ENCODE assay signal across 1 cellular context in genomic region chr13:29923554-29924481, GRCh38.
TF ChIP-seq lines count a peak whose summit lies in the region.

No MANE protein-coding gene starts in this region.

TF ChIP-seq in K562, 482 proteins besides CTCF, POLR2A, EP300 and RAD21 (continued from another document and continues in another):
- TF ChIP-seq, protein P1, sequence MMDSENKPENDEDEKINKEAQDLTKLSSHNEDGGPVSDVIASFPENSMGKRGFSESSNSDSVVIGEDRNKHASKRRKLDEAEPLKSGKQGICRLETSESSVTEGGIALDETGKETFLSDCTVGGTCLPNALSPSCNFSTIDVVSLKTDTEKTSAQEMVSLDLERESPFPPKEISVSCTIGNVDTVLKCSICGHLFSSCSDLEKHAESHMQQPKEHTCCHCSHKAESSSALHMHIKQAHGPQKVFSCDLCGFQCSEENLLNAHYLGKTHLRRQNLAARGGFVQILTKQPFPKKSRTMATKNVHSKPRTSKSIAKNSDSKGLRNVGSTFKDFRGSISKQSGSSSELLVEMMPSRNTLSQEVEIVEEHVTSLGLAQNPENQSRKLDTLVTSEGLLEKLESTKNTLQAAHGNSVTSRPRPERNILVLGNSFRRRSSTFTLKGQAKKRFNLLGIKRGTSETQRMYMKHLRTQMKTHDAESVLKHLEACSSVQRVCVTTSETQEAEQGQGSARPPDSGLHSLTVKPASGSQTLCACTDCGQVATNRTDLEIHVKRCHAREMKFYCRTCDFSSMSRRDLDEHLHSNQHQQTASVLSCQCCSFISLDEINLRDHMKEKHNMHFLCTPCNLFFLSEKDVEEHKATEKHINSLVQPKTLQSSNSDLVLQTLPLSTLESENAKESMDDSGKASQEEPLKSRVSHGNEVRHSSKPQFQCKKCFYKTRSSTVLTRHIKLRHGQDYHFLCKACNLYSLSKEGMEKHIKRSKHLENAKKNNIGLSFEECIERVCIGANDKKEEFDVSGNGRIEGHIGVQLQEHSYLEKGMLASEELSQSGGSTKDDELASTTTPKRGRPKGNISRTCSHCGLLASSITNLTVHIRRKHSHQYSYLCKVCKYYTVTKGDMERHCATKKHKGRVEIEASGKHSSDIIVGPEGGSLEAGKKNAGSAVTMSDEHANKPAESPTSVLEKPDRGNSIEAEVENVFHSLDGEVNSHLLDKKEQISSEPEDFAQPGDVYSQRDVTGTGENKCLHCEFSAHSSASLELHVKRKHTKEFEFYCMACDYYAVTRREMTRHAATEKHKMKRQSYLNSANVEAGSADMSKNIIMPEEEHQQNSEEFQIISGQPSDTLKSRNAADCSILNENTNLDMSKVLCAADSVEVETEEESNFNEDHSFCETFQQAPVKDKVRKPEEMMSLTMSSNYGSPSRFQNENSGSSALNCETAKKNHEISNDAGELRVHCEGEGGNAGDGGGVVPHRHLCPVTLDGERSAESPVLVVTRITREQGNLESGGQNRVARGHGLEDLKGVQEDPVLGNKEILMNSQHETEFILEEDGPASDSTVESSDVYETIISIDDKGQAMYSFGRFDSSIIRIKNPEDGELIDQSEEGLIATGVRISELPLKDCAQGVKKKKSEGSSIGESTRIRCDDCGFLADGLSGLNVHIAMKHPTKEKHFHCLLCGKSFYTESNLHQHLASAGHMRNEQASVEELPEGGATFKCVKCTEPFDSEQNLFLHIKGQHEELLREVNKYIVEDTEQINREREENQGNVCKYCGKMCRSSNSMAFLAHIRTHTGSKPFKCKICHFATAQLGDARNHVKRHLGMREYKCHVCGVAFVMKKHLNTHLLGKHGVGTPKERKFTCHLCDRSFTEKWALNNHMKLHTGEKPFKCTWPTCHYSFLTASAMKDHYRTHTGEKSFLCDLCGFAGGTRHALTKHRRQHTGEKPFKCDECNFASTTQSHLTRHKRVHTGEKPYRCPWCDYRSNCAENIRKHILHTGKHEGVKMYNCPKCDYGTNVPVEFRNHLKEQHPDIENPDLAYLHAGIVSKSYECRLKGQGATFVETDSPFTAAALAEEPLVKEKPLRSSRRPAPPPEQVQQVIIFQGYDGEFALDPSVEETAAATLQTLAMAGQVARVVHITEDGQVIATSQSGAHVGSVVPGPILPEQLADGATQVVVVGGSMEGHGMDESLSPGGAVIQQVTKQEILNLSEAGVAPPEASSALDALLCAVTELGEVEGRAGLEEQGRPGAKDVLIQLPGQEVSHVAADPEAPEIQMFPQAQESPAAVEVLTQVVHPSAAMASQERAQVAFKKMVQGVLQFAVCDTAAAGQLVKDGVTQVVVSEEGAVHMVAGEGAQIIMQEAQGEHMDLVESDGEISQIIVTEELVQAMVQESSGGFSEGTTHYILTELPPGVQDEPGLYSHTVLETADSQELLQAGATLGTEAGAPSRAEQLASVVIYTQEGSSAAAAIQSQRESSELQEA (IDR thresholded peaks at IDR 0.05; ENCODE audit: low read depth), result no peak
- TF ChIP-seq RUNX1 (IDR thresholded peaks at IDR 0.05; ENCODE audit: low read depth) (no peak), GTF2E2 (tag; IDR thresholded peaks at IDR 0.05) (no peak), ZNF583 (CRISPR knock-in tag; IDR thresholded peaks at IDR 0.05) (no peak), HNRNPK (IDR thresholded peaks at IDR 0.05; ENCODE audit: low read depth, low read length, poor library complexity, severe bottlenecking) (no peak), STAT5A (IDR thresholded peaks at IDR 0.05; ENCODE audit: borderline replicate concordance, low read length) (no peak), SMAD4 (CRISPR knock-in tag; conservative IDR thresholded peaks at IDR 0.05) (no peak), SMAD1 (IDR thresholded peaks at IDR 0.05; ENCODE audit: low read depth, low read length, partially characterized antibody) (no peak), PREB (CRISPR knock-in tag; IDR thresholded peaks at IDR 0.05) (no peak), RHOXF2B (CRISPR knock-in tag; conservative IDR thresholded peaks at IDR 0.05) (no peak), LEF1 (IDR thresholded peaks at IDR 0.05) (no peak), NFATC3 (IDR thresholded peaks at IDR 0.05) (no peak), CEBPB (tag; IDR thresholded peaks at IDR 0.05) (no peak), PCBP2 (IDR thresholded peaks at IDR 0.05; ENCODE audit: low read depth, low read length, poor library complexity, severe bottlenecking) (no peak), MYBL2 (IDR thresholded peaks at IDR 0.05; ENCODE audit: low read depth) (no peak), MYBL2 (CRISPR knock-in tag; IDR thresholded peaks at IDR 0.05; ENCODE audit: borderline replicate concordance) (no peak), RFX1 (IDR thresholded peaks at IDR 0.05) (no peak), PCBP1 (IDR thresholded peaks at IDR 0.05; ENCODE audit: low read depth, low read length, poor library complexity, severe bottlenecking) (no peak), ZNF408 (CRISPR knock-in tag; IDR thresholded peaks at IDR 0.05; ENCODE audit: low read depth) (no peak), FOXK1 (CRISPR knock-in tag; IDR thresholded peaks at IDR 0.05; ENCODE audit: borderline replicate concordance) (no peak), NR2C2 (CRISPR knock-in tag; IDR thresholded peaks at IDR 0.05) (no peak), NR2C2 (tag; IDR thresholded peaks at IDR 0.05) (no peak), SMARCE1 (IDR thresholded peaks at IDR 0.05) (no peak), ZNF384 (IDR thresholded peaks at IDR 0.05; ENCODE audit: low read depth, low read length) (no peak), ZNF395 (CRISPR knock-in tag; IDR thresholded peaks at IDR 0.05) (no peak), ZNF717 (CRISPR knock-in tag; IDR thresholded peaks at IDR 0.05) (no peak), BDP1 (IDR thresholded peaks at IDR 0.05; ENCODE audit: insufficient read depth, insufficient read length) (no peak), HNRNPUL1 (IDR thresholded peaks at IDR 0.05; ENCODE audit: low read length) (no peak), KLF1 (tag; IDR thresholded peaks at IDR 0.05) (no peak), ZNF644 (tag; IDR thresholded peaks at IDR 0.05; ENCODE audit: low read depth) (no peak), PYGO2 (tag; IDR thresholded peaks at IDR 0.05) (no peak), ZBED1 (IDR thresholded peaks at IDR 0.05) (no peak)
- TF ChIP-seq, protein P2, sequence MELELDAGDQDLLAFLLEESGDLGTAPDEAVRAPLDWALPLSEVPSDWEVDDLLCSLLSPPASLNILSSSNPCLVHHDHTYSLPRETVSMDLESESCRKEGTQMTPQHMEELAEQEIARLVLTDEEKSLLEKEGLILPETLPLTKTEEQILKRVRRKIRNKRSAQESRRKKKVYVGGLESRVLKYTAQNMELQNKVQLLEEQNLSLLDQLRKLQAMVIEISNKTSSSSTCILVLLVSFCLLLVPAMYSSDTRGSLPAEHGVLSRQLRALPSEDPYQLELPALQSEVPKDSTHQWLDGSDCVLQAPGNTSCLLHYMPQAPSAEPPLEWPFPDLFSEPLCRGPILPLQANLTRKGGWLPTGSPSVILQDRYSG (tag; conservative IDR thresholded peaks at IDR 0.05; ENCODE audit: low read depth), result no peak
- TF ChIP-seq, protein P3, sequence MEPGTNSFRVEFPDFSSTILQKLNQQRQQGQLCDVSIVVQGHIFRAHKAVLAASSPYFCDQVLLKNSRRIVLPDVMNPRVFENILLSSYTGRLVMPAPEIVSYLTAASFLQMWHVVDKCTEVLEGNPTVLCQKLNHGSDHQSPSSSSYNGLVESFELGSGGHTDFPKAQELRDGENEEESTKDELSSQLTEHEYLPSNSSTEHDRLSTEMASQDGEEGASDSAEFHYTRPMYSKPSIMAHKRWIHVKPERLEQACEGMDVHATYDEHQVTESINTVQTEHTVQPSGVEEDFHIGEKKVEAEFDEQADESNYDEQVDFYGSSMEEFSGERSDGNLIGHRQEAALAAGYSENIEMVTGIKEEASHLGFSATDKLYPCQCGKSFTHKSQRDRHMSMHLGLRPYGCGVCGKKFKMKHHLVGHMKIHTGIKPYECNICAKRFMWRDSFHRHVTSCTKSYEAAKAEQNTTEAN (CRISPR knock-in tag; IDR thresholded peaks at IDR 0.05), result no peak
- TF ChIP-seq, protein P4, sequence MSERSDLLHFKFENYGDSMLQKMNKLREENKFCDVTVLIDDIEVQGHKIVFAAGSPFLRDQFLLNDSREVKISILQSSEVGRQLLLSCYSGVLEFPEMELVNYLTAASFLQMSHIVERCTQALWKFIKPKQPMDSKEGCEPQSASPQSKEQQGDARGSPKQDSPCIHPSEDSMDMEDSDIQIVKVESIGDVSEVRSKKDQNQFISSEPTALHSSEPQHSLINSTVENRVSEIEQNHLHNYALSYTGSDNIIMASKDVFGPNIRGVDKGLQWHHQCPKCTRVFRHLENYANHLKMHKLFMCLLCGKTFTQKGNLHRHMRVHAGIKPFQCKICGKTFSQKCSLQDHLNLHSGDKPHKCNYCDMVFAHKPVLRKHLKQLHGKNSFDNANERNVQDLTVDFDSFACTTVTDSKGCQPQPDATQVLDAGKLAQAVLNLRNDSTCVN (CRISPR knock-in tag; IDR thresholded peaks at IDR 0.05), result no peak
- TF ChIP-seq, protein P5, sequence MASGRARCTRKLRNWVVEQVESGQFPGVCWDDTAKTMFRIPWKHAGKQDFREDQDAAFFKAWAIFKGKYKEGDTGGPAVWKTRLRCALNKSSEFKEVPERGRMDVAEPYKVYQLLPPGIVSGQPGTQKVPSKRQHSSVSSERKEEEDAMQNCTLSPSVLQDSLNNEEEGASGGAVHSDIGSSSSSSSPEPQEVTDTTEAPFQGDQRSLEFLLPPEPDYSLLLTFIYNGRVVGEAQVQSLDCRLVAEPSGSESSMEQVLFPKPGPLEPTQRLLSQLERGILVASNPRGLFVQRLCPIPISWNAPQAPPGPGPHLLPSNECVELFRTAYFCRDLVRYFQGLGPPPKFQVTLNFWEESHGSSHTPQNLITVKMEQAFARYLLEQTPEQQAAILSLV (tag; IDR thresholded peaks at IDR 0.05), result no peak
- TF ChIP-seq, protein P6, sequence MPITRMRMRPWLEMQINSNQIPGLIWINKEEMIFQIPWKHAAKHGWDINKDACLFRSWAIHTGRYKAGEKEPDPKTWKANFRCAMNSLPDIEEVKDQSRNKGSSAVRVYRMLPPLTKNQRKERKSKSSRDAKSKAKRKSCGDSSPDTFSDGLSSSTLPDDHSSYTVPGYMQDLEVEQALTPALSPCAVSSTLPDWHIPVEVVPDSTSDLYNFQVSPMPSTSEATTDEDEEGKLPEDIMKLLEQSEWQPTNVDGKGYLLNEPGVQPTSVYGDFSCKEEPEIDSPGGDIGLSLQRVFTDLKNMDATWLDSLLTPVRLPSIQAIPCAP (CRISPR knock-in tag; IDR thresholded peaks at IDR 0.05; ENCODE audit: borderline replicate concordance), result no peak
- TF ChIP-seq, protein P7, sequence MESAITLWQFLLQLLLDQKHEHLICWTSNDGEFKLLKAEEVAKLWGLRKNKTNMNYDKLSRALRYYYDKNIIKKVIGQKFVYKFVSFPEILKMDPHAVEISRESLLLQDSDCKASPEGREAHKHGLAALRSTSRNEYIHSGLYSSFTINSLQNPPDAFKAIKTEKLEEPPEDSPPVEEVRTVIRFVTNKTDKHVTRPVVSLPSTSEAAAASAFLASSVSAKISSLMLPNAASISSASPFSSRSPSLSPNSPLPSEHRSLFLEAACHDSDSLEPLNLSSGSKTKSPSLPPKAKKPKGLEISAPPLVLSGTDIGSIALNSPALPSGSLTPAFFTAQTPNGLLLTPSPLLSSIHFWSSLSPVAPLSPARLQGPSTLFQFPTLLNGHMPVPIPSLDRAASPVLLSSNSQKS (CRISPR knock-in tag; IDR thresholded peaks at IDR 0.05), result no peak
- TF ChIP-seq, protein P8, sequence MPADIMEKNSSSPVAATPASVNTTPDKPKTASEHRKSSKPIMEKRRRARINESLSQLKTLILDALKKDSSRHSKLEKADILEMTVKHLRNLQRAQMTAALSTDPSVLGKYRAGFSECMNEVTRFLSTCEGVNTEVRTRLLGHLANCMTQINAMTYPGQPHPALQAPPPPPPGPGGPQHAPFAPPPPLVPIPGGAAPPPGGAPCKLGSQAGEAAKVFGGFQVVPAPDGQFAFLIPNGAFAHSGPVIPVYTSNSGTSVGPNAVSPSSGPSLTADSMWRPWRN (IDR thresholded peaks at IDR 0.05; ENCODE audit: low read depth), result 0 out of 2 replicates have a peak, but pooled peaks have one; percentile 56
- TF ChIP-seq, protein P9, sequence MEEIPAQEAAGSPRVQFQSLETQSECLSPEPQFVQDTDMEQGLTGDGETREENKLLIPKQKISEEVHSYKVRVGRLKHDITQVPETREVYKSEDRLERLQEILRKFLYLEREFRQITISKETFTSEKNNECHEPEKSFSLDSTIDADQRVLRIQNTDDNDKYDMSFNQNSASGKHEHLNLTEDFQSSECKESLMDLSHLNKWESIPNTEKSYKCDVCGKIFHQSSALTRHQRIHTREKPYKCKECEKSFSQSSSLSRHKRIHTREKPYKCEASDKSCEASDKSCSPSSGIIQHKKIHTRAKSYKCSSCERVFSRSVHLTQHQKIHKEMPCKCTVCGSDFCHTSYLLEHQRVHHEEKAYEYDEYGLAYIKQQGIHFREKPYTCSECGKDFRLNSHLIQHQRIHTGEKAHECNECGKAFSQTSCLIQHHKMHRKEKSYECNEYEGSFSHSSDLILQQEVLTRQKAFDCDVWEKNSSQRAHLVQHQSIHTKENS (CRISPR knock-in tag; IDR thresholded peaks at IDR 0.05), result no peak
- TF ChIP-seq, protein P10, sequence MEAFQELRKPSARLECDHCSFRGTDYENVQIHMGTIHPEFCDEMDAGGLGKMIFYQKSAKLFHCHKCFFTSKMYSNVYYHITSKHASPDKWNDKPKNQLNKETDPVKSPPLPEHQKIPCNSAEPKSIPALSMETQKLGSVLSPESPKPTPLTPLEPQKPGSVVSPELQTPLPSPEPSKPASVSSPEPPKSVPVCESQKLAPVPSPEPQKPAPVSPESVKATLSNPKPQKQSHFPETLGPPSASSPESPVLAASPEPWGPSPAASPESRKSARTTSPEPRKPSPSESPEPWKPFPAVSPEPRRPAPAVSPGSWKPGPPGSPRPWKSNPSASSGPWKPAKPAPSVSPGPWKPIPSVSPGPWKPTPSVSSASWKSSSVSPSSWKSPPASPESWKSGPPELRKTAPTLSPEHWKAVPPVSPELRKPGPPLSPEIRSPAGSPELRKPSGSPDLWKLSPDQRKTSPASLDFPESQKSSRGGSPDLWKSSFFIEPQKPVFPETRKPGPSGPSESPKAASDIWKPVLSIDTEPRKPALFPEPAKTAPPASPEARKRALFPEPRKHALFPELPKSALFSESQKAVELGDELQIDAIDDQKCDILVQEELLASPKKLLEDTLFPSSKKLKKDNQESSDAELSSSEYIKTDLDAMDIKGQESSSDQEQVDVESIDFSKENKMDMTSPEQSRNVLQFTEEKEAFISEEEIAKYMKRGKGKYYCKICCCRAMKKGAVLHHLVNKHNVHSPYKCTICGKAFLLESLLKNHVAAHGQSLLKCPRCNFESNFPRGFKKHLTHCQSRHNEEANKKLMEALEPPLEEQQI (IDR thresholded peaks at IDR 0.05), result no peak
